In the genomic region with DNA sequence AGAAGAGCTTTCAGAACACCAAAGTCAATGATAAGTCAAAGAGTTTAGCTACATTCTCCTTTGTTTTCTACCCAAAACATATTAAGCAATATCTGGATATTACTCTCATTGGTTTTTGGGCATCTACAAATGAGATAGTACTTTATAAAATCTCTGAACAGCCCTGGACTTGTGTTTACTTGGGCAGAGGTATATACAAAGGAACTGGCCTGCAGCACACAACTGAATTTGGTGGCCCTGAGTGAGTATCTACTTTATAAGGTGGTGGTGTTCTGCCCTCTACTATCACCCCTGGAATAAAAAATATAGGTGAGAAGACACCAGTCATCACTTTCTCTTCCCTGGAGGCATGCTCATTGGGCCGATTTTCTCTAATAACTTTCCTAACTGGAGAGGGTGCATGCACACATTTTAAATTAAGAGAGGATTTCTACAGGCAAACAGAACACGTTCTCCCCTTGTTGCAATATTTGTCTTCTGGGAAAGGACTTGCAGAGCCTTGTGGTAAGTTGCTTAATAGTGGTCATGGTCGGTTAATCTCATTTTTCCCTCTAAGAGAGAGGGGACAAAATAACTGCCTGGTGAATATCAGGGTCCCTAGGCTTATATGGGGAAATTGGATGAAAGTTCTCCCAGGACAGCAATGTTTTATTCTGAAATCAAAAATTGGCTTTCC, we compare ENCODE assay signal across 17 cellular contexts. TPM values are rescaled to one million over a fixed set of nuclear protein-coding genes. Genes with fewer than 3 reads are reported as not detected.
A peak's percentile ranks its signal among the peaks of the same experiment; 100 is the strongest.
DNase-seq lines count a peak whose midpoint lies in the region; TF ChIP-seq lines count a peak whose summit lies in the region.
"Had no signal": no experiment of that assay in that cellular context is flagged by ENCODE, and none has a peak within 500 bp of the region (broad histone marks: within the 10 kb centered on the region; RNA-seq: fewer than 3 reads in every experiment).

No MANE protein-coding gene starts in this region.

- H3K4me1 ChIP-seq in BLaER1 (peaks cover 23% of the 10 kb centered on the region), adipocyte (ENCODE audit: control insufficient read depth, insufficient read depth, low read length) (peaks cover 35% of the 10 kb centered on the region), mesenchymal stem cell (ENCODE audit: control insufficient read depth, insufficient read depth, low read depth, low read length) (no peaks in the 10 kb centered on the region), testis (no peaks in the 10 kb centered on the region)

- H2BK120ac ChIP-seq in mesenchymal stem cell (ENCODE audit: low read depth, low read length) = peak overlapping the region; percentile 49

- no peak overlapping the region for H3K4ac ChIP-seq in mesenchymal stem cell (ENCODE audit: low read depth in 1 of 2, low read length in 2 of 2)

- H4K20me1 ChIP-seq in BLaER1 = no peaks in the 10 kb centered on the region

- no peak overlapping the region for H3K14ac ChIP-seq in mesenchymal stem cell (ENCODE audit: low read length in 2 of 2)

- whole genome bisulfite sequencing in mesenchymal stem cell = 83% methylated on average over 3 of the region's 3 CpGs
- 86 to 92% methylated on average over 3 of the region's 3 CpGs for WGBS in testis, 2 donors

- intact Hi-C loops in testis (cut with DNase I; ENCODE audit: low total_unique reads) = no loop called here

- H2AFZ ChIP-seq in mesenchymal stem cell (ENCODE audit: low read depth, low read length) = no peak overlapping the region

- H3K4me2 ChIP-seq in BLaER1 = peak overlapping the region; percentile 39
- H3K4me2 ChIP-seq in mesenchymal stem cell (ENCODE audit: low read length, poor library complexity, severe bottlenecking) = no peak overlapping the region

- TF ChIP-seq CTCF in testis (IDR thresholded peaks at IDR 0.05) = no peak

- H4K8ac ChIP-seq in mesenchymal stem cell (ENCODE audit: low read length) = no peak overlapping the region

- H3K27me3 ChIP-seq in BLaER1 (no peaks in the 10 kb centered on the region), adipocyte (replicated peaks; ENCODE audit: control insufficient read depth, insufficient read depth, low read length) (no peaks in the 10 kb centered on the region), mesenchymal stem cell (ENCODE audit: control insufficient read depth in 1 of 2, insufficient read depth in 1 of 2, low read length in 2 of 2) (no peaks in the 10 kb centered on the region), testis (no peaks in the 10 kb centered on the region)
- H3K27me3 ChIP-seq: MG63 had no signal

- H2AK5ac ChIP-seq in mesenchymal stem cell (ENCODE audit: low read length, severe bottlenecking) = no peak overlapping the region

- H3K79me1 ChIP-seq in mesenchymal stem cell (replicated peaks; ENCODE audit: low read length, poor library complexity, severe bottlenecking) = no peaks in the 10 kb centered on the region

- no peaks in the 10 kb centered on the region for H3K36me3 ChIP-seq in BLaER1
- H3K36me3 ChIP-seq in adipocyte (ENCODE audit: control insufficient read depth, insufficient read depth, low read length, severe bottlenecking) = no peaks in the 10 kb centered on the region
- no peaks in the 10 kb centered on the region for H3K36me3 ChIP-seq in mesenchymal stem cell (ENCODE audit: control insufficient read depth in 1 of 2, insufficient read depth in 2 of 2, low read depth in 1 of 2, low read length in 2 of 2)
- no peaks in the 10 kb centered on the region for H3K36me3 ChIP-seq in testis (ENCODE audit: low read depth, missing control alignments)
- H3K36me3 ChIP-seq: MG63 had no signal

- DNase-seq in MV-4-11 (lab: John Stamatoyannopoulos, UW) (peak; percentile 67), adipocyte (ENCODE audit: low read depth) (no peak), mesenchymal stem cell (no peak), activated T-cell treated with anti-CD3 and anti-CD28 coated beads for 4 hours (no peak), testis (no peak), DMS 273 (lab: John Stamatoyannopoulos, UW; ENCODE audit: unreplicated experiment) (no peak)
- DNase-seq: CD4-positive, alpha-beta memory T cell; DMS79; H7; IMR-90; Karpas-422; MG63; NCI-H1417; NCI-H187 treated with DMSO at 0.1 percent for 48 hours; NCI-H2171 treated with DMSO at 0.1 percent for 48 hours; NCI-H446 treated with DMSO at 0.1 percent for 48 hours had no signal

- no peaks in the 10 kb centered on the region for H3K9me3 ChIP-seq in BLaER1
- no peaks in the 10 kb centered on the region for H3K9me3 ChIP-seq in adipocyte (ENCODE audit: control insufficient read depth, low read length)
- no peaks in the 10 kb centered on the region for H3K9me3 ChIP-seq in mesenchymal stem cell (ENCODE audit: control insufficient read depth, low read length)
- no peaks in the 10 kb centered on the region for H3K9me3 ChIP-seq in testis
- H3K9me3 ChIP-seq: MG63 had no signal

- no peak for TF ChIP-seq POLR2A in testis (IDR thresholded peaks at IDR 0.05)

- no peak overlapping the region for H3K23ac ChIP-seq in mesenchymal stem cell (ENCODE audit: low read length in 2 of 2)

- no peak overlapping the region for H3K4me3 ChIP-seq in BLaER1
- H3K4me3 ChIP-seq in adipocyte (ENCODE audit: low read length) = peak overlapping the region; percentile 39
- H3K4me3 ChIP-seq in mesenchymal stem cell (ENCODE audit: insufficient read depth in 1 of 2, low read depth in 1 of 2, low read length in 2 of 2) = peak overlapping the region in 1 of 2 experiments; percentile 31
- H3K4me3 ChIP-seq in testis = no peak overlapping the region
- H3K4me3 ChIP-seq: MG63 had no signal

- no peak overlapping the region for H3K18ac ChIP-seq in mesenchymal stem cell (ENCODE audit: low read depth in 1 of 2, low read length in 2 of 2)

- no peak overlapping the region for H2BK15ac ChIP-seq in mesenchymal stem cell (ENCODE audit: low read depth, poor library complexity, severe bottlenecking)

- no peak overlapping the region for H4K91ac ChIP-seq in mesenchymal stem cell (ENCODE audit: low read length)

- H3K9ac ChIP-seq in BLaER1 (no peak overlapping the region), adipocyte (ENCODE audit: low read length) (peak overlapping the region; percentile 62), mesenchymal stem cell (ENCODE audit: low read length) (peak overlapping the region; percentile 3)

- no peak overlapping the region for H2BK5ac ChIP-seq in mesenchymal stem cell (ENCODE audit: low read depth, low read length, poor library complexity, severe bottlenecking)

- no peak overlapping the region for H2BK12ac ChIP-seq in mesenchymal stem cell (ENCODE audit: low read length in 2 of 2)

- H3K27ac ChIP-seq in BLaER1 (no peak overlapping the region), mesenchymal stem cell (ENCODE audit: low read length, poor library complexity, severe bottlenecking) (no peak overlapping the region), testis (no peak overlapping the region)

RNA-seq across cellular contexts. Expression of a gene that starts 41.1 kb away (rescaled TPM):
- 4.2 TPM for polyA plus RNA-seq in mesenchymal stem cell (2013, experiment 1 of 2)
- polyA plus RNA-seq in mesenchymal stem cell (2013, experiment 2 of 2) = 4.4 TPM
- total RNA-seq in testis = 10 to 100 TPM; 17.8 to 19.0 TPM
- 15.9 TPM for polyA plus RNA-seq in testis (ENCODE audit: insufficient read depth, low read depth, low replicate concordance)
